In the genomic region with DNA sequence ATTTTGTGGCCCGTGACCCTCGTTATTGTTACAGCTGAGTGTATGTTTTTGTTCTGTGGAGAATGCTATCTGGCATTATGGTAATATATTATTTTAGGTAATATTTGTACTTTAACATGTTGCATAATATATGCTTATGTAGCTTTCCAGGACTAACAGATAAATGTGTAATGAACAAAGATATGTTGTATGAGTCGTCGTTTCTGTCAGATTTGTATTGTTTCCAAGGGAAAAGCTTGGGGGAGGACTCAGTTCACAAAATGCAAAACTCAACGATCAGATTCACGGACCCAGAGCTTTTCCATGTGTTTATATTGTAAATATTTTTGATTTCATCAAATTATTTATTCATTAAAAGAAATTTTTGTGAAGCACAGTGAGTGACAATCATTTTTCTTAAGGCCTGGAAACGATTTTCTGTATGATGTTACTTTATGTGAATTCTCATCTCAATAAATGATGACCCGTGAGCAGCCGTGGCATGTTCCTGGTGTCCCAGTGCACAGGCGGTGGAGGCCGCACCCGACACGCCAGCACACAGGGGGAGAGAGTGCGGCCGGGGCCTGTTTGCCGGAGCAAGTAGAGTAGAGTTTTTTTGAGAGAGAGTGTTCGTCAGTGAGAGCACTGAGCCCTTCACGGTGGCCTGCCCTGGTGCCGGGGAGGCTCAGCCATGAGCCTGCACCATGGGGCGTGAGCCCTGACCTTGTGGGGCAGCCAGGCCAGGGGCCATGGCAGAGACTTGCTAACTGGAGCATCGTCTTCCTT, we compare ENCODE assay signal across 13 cellular contexts.
DNase-seq lines count a peak whose midpoint lies in the region; TF ChIP-seq lines count a peak whose summit lies in the region.
"Had no signal": no experiment of that assay in that cellular context is flagged by ENCODE, and none has a peak within 500 bp of the region (broad histone marks: within the 10 kb centered on the region; RNA-seq: fewer than 3 reads in every experiment).

No MANE protein-coding gene starts in this region.

- peaks cover 71% of the 10 kb centered on the region for H3K36me3 ChIP-seq in left ventricle myocardium inferior
- H3K36me3 ChIP-seq in SJCRH30, result no peaks in the 10 kb centered on the region
- H3K36me3 ChIP-seq: BLaER1 treated with 17β-estradiol and CSF1 and Interleukin-3, amounts not matched to agents 10 nM and 100 nM had no signal

- intact Hi-C loops in cardiac septum (cut with DNase I) (no loop called here), left ventricle myocardium inferior (cut with micrococcal nuclease) (no loop called here)

- no peaks in the 10 kb centered on the region for H3K27me3 ChIP-seq in left ventricle myocardium inferior (ENCODE audit: low read depth)
- no peaks in the 10 kb centered on the region for H3K27me3 ChIP-seq in SJCRH30
- H3K27me3 ChIP-seq: BLaER1 treated with 17β-estradiol and CSF1 and Interleukin-3, amounts not matched to agents 10 nM and 100 nM had no signal

- H3K4me1 ChIP-seq in left ventricle myocardium inferior (no peaks in the 10 kb centered on the region), SJCRH30 (no peaks in the 10 kb centered on the region)

- H3K27ac ChIP-seq in left ventricle myocardium inferior (replicated peaks), result no peak overlapping the region
- no peak overlapping the region for H3K27ac ChIP-seq in SJCRH30
- H3K27ac ChIP-seq: BLaER1 treated with 17β-estradiol and CSF1 and Interleukin-3, amounts not matched to agents 10 nM and 100 nM had no signal

- peaks cover 26% of the 10 kb centered on the region for H3K9me3 ChIP-seq in left ventricle myocardium inferior (replicated peaks)
- H3K9me3 ChIP-seq in SJCRH30 (replicated peaks), result no peaks in the 10 kb centered on the region

- H3K4me3 ChIP-seq in left ventricle myocardium inferior (no peak overlapping the region), cardiac fibroblast (replicated peaks in 1 of 2; ENCODE audit: low read depth in 2 of 2, low read length in 2 of 2) (no peak overlapping the region), fibroblast of pulmonary artery (replicated peaks; ENCODE audit: low read depth, low read length) (no peak overlapping the region), SJCRH30 (no peak overlapping the region)
- H3K4me3 ChIP-seq: BLaER1 treated with 17β-estradiol and CSF1 and Interleukin-3, amounts not matched to agents 10 nM and 100 nM had no signal

- TF ChIP-seq CTCF in left ventricle myocardium inferior (IDR thresholded peaks at IDR 0.05; ENCODE audit: borderline replicate concordance) (no peak), cardiac fibroblast (IDR thresholded peaks at IDR 0.05; ENCODE audit: low read depth, low read length) (no peak), fibroblast of pulmonary artery (IDR thresholded peaks at IDR 0.05; ENCODE audit: low read length, missing control alignments) (no peak)

- DNase-seq in cardiac septum (ENCODE audit: low spot score) (peak; percentile 33), left ventricle myocardium inferior (no peak), cardiac fibroblast (ENCODE audit: low read depth in 2 of 2) (peak; percentile 13 to 15), fibroblast of pulmonary artery (ENCODE audit: low read depth) (peak; percentile 59), SHP77 treated with DMSO at 0.1 percent for 48 hours (lab: John Stamatoyannopoulos, UW) (no peak), SJCRH30 (no peak), H4 (ENCODE audit: low spot score) (no peak)
- DNase-seq: ACHN; CD4-positive, CD25-positive, alpha-beta regulatory T cell; DMS153; DMS79 treated with DMSO at 0.1 percent for 48 hours; EL had no signal

Comparison
In these comparisons a context has a peak if more than half of its experiments do, and no peak if none do; other contexts are left out.
1. DNase-seq: peak in cardiac septum (single experiment), cardiac fibroblast (2 of 2) and fibroblast of pulmonary artery (single experiment); none in left ventricle myocardium inferior (single experiment), SHP77 treated with DMSO at 0.1 percent for 48 hours (single experiment), SJCRH30 (0 of 2) and H4 (single experiment).